Comparison of ENCODE assay signal across 14 cellular contexts in genomic region chr3:48210534-48210933, GRCh38. TPM values are rescaled to one million over a fixed set of nuclear protein-coding genes. Genes with fewer than 3 reads are reported as not detected.
"Had no signal": no experiment of that assay in that cellular context is flagged by ENCODE, and none has a peak within 500 bp of the region (broad histone marks: within the 10 kb centered on the region; RNA-seq: fewer than 3 reads in every experiment).

No MANE protein-coding gene starts in this region.

RNA-seq across cellular contexts. Expression of gene CAMP, which starts 12.8 kb away (rescaled TPM):
- total RNA-seq: activated B cell treated with CpG ODN at 0.5 μM for 24 hours; activated CD4-positive, alpha-beta memory T cell treated with anti-CD3 and anti-CD28 coated beads for 36 hours; activated CD4-positive, alpha-beta memory T cell treated with anti-CD3 and anti-CD28 coated beads, Interleukin-2, amount 10 ng/mL, durations not matched to agents 7 days and 5 days; activated CD4-positive, alpha-beta T cell treated with anti-CD3 and anti-CD28 coated beads for 36 hours; activated CD4-positive, alpha-beta T cell treated with anti-CD3 and anti-CD28 coated beads, Interleukin-2, amount 10 ng/mL, durations not matched to agents 24 days and 14 days; activated CD4-positive, alpha-beta T cell treated with anti-CD3 and anti-CD28 coated beads, Interleukin-2, amount 10 ng/mL, durations not matched to agents 7 days and 5 days; activated CD8-positive, alpha-beta memory T cell treated with anti-CD3 and anti-CD28 coated beads for 36 hours; activated CD8-positive, alpha-beta memory T cell treated with anti-CD3 and anti-CD28 coated beads, Interleukin-2, amount 10 ng/mL, durations not matched to agents 7 days and 5 days; activated CD8-positive, alpha-beta T cell treated with anti-CD3 and anti-CD28 coated beads for 36 hours; activated CD8-positive, alpha-beta T cell treated with anti-CD3 and anti-CD28 coated beads, Interleukin-2, amount 10 ng/mL, durations not matched to agents 7 days and 5 days; T-cell; T-helper 1 cell treated with Interleukin-12 subunit alpha and Interleukin-12 subunit beta and Interleukin-4 antibody, amounts not matched to agents 30 ng/mL and 1 ng/mL, for 36 hours; T-helper 2 cell treated with Interferon-gamma antibody and Interleukin-4, amounts not matched to agents 100 ng/mL and 5 ng/mL, for 36 hours; WTC11 had no signal
